In genomic region chr16:57462978-57463362, GRCh38 we compare ENCODE assay signal across 8 cellular contexts. TPM values are rescaled to one million over a fixed set of nuclear protein-coding genes. Genes with fewer than 3 reads are reported as not detected.
A peak's percentile ranks its signal among the peaks of the same experiment; 100 is the strongest.
DNase-seq lines count a peak whose midpoint lies in the region; ATAC-seq lines count a peak whose summit lies in the region.

No MANE protein-coding gene starts in this region.

- peak overlapping the region; percentile 99 for H3K27ac Mint-ChIP-seq in activated naive CD8-positive, alpha-beta T cell treated with anti-CD3 and anti-CD28 coated beads for 36 hours
- peak overlapping the region; percentile 87 to 99 (median 95) for H3K27ac Mint-ChIP-seq in immature natural killer cell

- H3K9me3 Mint-ChIP-seq in activated naive CD8-positive, alpha-beta T cell treated with anti-CD3 and anti-CD28 coated beads for 36 hours, result no peaks in the 10 kb centered on the region
- no peaks in the 10 kb centered on the region for H3K9me3 Mint-ChIP-seq in immature natural killer cell

- H3K27me3 ChIP-seq in subcutaneous abdominal adipose tissue (ENCODE audit: control insufficient read depth in 5 of 5, insufficient read depth in 4 of 5, low read length in 5 of 5), result no peaks in the 10 kb centered on the region

- DNase-seq in AG08396 (ENCODE audit: low spot score), result peak; percentile 56
- DNase-seq in activated naive CD8-positive, alpha-beta T cell treated with anti-CD3 and anti-CD28 coated beads for 36 hours, result no peak
- DNase-seq in immature natural killer cell, result no peak
- DNase-seq in head of caudate nucleus, result no peak

- intact Hi-C loops in head of caudate nucleus (cut with DNase I), result no loop called here

- H3K36me3 Mint-ChIP-seq in activated naive CD8-positive, alpha-beta T cell treated with anti-CD3 and anti-CD28 coated beads for 36 hours, result peaks cover 20% of the 10 kb centered on the region
- peaks cover 9 to 18% (median 13%) of the 10 kb centered on the region in 3 donors for H3K36me3 Mint-ChIP-seq in immature natural killer cell

- ATAC-seq in HG02588 (IDR thresholded peaks at IDR 0.05; ENCODE audit: unreplicated experiment) (peak; percentile 16), HG03159 (IDR thresholded peaks at IDR 0.05; ENCODE audit: unreplicated experiment) (no peak), HG03378 (IDR thresholded peaks at IDR 0.05; ENCODE audit: unreplicated experiment) (no peak)

- no peaks in the 10 kb centered on the region for H3K9me3 ChIP-seq in subcutaneous abdominal adipose tissue (ENCODE audit: control insufficient read depth in 5 of 5, low read length in 5 of 5)

- H3K4me1 Mint-ChIP-seq in activated naive CD8-positive, alpha-beta T cell treated with anti-CD3 and anti-CD28 coated beads for 36 hours, result peaks cover 21% of the 10 kb centered on the region
- H3K4me1 Mint-ChIP-seq in immature natural killer cell, result peaks cover 29 to 43% of the 10 kb centered on the region in 2 donors

- peaks cover 8 to 26% (median 19%) of the 10 kb centered on the region in 5 donors for H3K4me1 ChIP-seq in subcutaneous abdominal adipose tissue (ENCODE audit: control insufficient read depth in 5 of 5, insufficient read depth in 5 of 5, low read length in 5 of 5)

- peak overlapping the region; percentile 83 to 97 (median 92) for H3K4me3 ChIP-seq in subcutaneous abdominal adipose tissue (ENCODE audit: low read depth in 1 of 5, low read length in 5 of 5)

- peak overlapping the region; percentile 65 for H3K27ac ChIP-seq in subcutaneous abdominal adipose tissue (ENCODE audit: low read depth, low read length)

- H3K36me3 ChIP-seq in subcutaneous abdominal adipose tissue (ENCODE audit: control insufficient read depth in 5 of 5, insufficient read depth in 5 of 5, low read length in 5 of 5), result peaks cover 28 to 73% (median 66%) of the 10 kb centered on the region in 5 donors

- peak overlapping the region; percentile 83 to 97 (median 85) for H3K9ac ChIP-seq in subcutaneous abdominal adipose tissue (ENCODE audit: low read length in 5 of 5)

- peak overlapping the region; percentile 100 for H3K4me3 Mint-ChIP-seq in activated naive CD8-positive, alpha-beta T cell treated with anti-CD3 and anti-CD28 coated beads for 36 hours
- peak overlapping the region; percentile 93 to 100 (median 98) for H3K4me3 Mint-ChIP-seq in immature natural killer cell

- H3K27me3 Mint-ChIP-seq in activated naive CD8-positive, alpha-beta T cell treated with anti-CD3 and anti-CD28 coated beads for 36 hours, result no peaks in the 10 kb centered on the region
- peaks cover 0 to 9% (median 4%) of the 10 kb centered on the region in 3 donors for H3K27me3 Mint-ChIP-seq in immature natural killer cell (ENCODE audit: low read depth in 3 of 3)

RNA-seq across cellular contexts. Expression of gene POLR2C, which starts 0.5 kb away (rescaled TPM):
- 10 to 100 TPM; 72.1 to 76.2 TPM for total RNA-seq in activated naive CD8-positive, alpha-beta T cell treated with anti-CD3 and anti-CD28 coated beads for 36 hours
- 10 to 100 TPM; 38.9 to 60.9 (median 41.6) TPM for polyA plus RNA-seq in immature natural killer cell

RNA-seq across cellular contexts. Expression of gene COQ9, which starts 15.7 kb away (rescaled TPM):
- total RNA-seq in activated naive CD8-positive, alpha-beta T cell treated with anti-CD3 and anti-CD28 coated beads for 36 hours, result 10 to 100 TPM; 46.3 to 49.6 TPM
- 10 to 100 TPM; 14.6 to 30.3 (median 24.6) TPM for polyA plus RNA-seq in immature natural killer cell

RNA-seq across cellular contexts. Expression of gene CIAPIN1, which starts 15.8 kb away (rescaled TPM):
- total RNA-seq in activated naive CD8-positive, alpha-beta T cell treated with anti-CD3 and anti-CD28 coated beads for 36 hours, result 10 to 100 TPM; 71.3 to 73.6 TPM
- polyA plus RNA-seq in immature natural killer cell, result 10 to 100 TPM; 65.9 to 98.5 (median 68.3) TPM

RNA-seq across cellular contexts. Expression of gene DOK4, which starts 23.3 kb away (rescaled TPM):
- total RNA-seq in activated naive CD8-positive, alpha-beta T cell treated with anti-CD3 and anti-CD28 coated beads for 36 hours, result 1 to 10 TPM; 4.5 to 4.8 TPM
- 1 to 10 TPM; 2.2 to 3.2 (median 2.8) TPM for polyA plus RNA-seq in immature natural killer cell

RNA-seq across cellular contexts. Expression of gene CCL17, which starts 58.4 kb away (rescaled TPM):
- not detected for total RNA-seq in activated naive CD8-positive, alpha-beta T cell treated with anti-CD3 and anti-CD28 coated beads for 36 hours
- polyA plus RNA-seq in immature natural killer cell, result not detected
